ENCODE assay signal across 16 cellular contexts in the genomic region with DNA sequence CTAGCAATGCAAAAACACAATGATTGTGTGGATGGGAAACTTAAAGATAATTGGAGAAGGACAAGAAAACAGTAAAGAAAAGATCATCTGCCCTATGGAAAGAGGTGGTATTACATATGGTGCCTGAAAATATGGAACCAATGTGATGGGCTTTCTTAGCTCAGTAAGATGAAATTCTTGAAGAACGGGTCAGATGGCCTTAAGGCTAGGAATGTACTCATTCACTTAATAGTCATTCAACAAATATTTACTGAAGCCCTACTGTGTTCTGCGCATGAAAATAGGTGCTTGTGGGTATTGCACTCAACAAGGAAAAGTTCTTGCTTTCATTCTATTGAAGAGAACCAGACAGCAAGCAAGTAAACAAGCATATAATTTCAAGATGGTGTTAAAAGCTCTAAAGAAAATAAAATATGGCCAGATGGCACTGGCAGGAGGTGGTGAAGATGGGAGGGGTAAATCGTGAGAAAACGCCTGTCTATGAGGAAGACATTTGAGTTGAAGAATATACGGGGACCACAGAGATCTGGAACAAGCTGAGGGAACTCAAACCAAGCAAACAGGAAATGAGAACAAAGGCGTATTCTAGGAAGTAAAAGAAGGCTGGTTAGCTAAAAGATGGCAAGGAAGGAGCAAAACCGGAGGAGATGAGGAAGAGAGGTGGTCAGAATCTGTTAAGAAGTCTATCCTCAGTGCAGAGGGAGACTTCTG.
DNase-seq lines count a peak whose midpoint lies in the region; ATAC-seq and TF ChIP-seq lines count a peak whose summit lies in the region.
"Had no signal": no experiment of that assay in that cellular context is flagged by ENCODE, and none has a peak within 500 bp of the region (broad histone marks: within the 10 kb centered on the region; RNA-seq: fewer than 3 reads in every experiment).

No MANE protein-coding gene starts in this region.

- H4K20me1 ChIP-seq in OCI-LY1 (ENCODE audit: insufficient read depth, low read length) = no peaks in the 10 kb centered on the region

- H3K4me1 Mint-ChIP-seq in activated T-cell treated with anti-CD3 and anti-CD28 coated beads, Interleukin-2, amount 50 U/mL, for 72 hours (ENCODE audit: low read depth) = peaks cover 16% of the 10 kb centered on the region
- peaks cover 32% of the 10 kb centered on the region for H3K4me1 Mint-ChIP-seq in endothelial cell (ENCODE audit: unreplicated experiment)
- peaks cover 26 to 44% of the 10 kb centered on the region in 2 donors for H3K4me1 Mint-ChIP-seq in stimulated activated naive B cell treated with anti-CD40 and anti-IgM and Interleukin-4, amounts not matched to agents 10 μg/mL and 1 μg/mL and 100 μg/mL, for 72 hours

- H3K9me3 Mint-ChIP-seq in activated T-cell treated with anti-CD3 and anti-CD28 coated beads, Interleukin-2, amount 50 U/mL, for 72 hours = no peaks in the 10 kb centered on the region
- H3K9me3 Mint-ChIP-seq in endothelial cell (ENCODE audit: unreplicated experiment) = no peaks in the 10 kb centered on the region
- peaks cover 7 to 10% of the 10 kb centered on the region in 2 donors for H3K9me3 Mint-ChIP-seq in stimulated activated naive B cell treated with anti-CD40 and anti-IgM and Interleukin-4, amounts not matched to agents 10 μg/mL and 1 μg/mL and 100 μg/mL, for 72 hours

- H3K9me2 ChIP-seq in OCI-LY1 (ENCODE audit: low read depth, low read length) = no peaks in the 10 kb centered on the region

- H3K27me3 ChIP-seq in OCI-LY1 (ENCODE audit: insufficient read depth, low read length) = no peaks in the 10 kb centered on the region
- H3K27me3 ChIP-seq: ovary, tibial nerve had no signal

- peaks cover 13% of the 10 kb centered on the region; the same call in 1 of the 2 replicates for H3K36me3 ChIP-seq in OCI-LY1 (ENCODE audit: insufficient read depth, low read length)
- H3K36me3 ChIP-seq: ovary had no signal

- H3F3A ChIP-seq in OCI-LY1 (ENCODE audit: insufficient read depth, low read length) = no peaks in the 10 kb centered on the region

- H3K9me3 ChIP-seq in OCI-LY1 (ENCODE audit: low read length) = no peaks in the 10 kb centered on the region
- H3K9me3 ChIP-seq: ovary had no signal

- peak overlapping the region; percentile 2 for H3K27ac Mint-ChIP-seq in activated T-cell treated with anti-CD3 and anti-CD28 coated beads, Interleukin-2, amount 50 U/mL, for 72 hours
- H3K27ac Mint-ChIP-seq in endothelial cell (ENCODE audit: unreplicated experiment) = peak overlapping the region; percentile 74
- H3K27ac Mint-ChIP-seq in stimulated activated naive B cell treated with anti-CD40 and anti-IgM and Interleukin-4, amounts not matched to agents 10 μg/mL and 1 μg/mL and 100 μg/mL, for 72 hours = peak overlapping the region; percentile 0

- DNase-seq in activated T-cell treated with anti-CD3 and anti-CD28 coated beads, Interleukin-2, amount 50 U/mL, for 72 hours = no peak
- no peak for DNase-seq in activated T-cell treated with anti-CD3 and anti-CD28 coated beads for 4 hours
- DNase-seq in endothelial cell (ENCODE audit: low spot score) = no peak
- no peak for DNase-seq in stimulated activated naive B cell treated with anti-CD40 and anti-IgM and Interleukin-4, amounts not matched to agents 10 μg/mL and 1 μg/mL and 100 μg/mL, for 72 hours
- DNase-seq in NCI-H82 (lab: John Stamatoyannopoulos, UW) = no peak
- no peak for DNase-seq in LoVo (ENCODE audit: low spot score)
- no peak for DNase-seq in posterior vena cava (ENCODE audit: low spot score)
- DNase-seq: activated CD8-positive, alpha-beta memory T cell treated with anti-CD3 and anti-CD28 coated beads, Interleukin-2, amount 50 U/mL, for 4 hours; aorta; foreskin melanocyte; midbrain; NCI-H1105 treated with DMSO at 0.1 percent for 48 hours; ovary had no signal

- peak overlapping the region; percentile 16; the same call in 1 of the 2 replicates for H3K9ac ChIP-seq in OCI-LY1 (ENCODE audit: low read length)

- H3K36me3 Mint-ChIP-seq in activated T-cell treated with anti-CD3 and anti-CD28 coated beads, Interleukin-2, amount 50 U/mL, for 72 hours (ENCODE audit: insufficient read depth in 2 of 2) = peaks cover 3 to 19% of the 10 kb centered on the region in 2 donors
- H3K36me3 Mint-ChIP-seq in endothelial cell (ENCODE audit: low read depth, unreplicated experiment) = no peaks in the 10 kb centered on the region
- peaks cover 2 to 14% of the 10 kb centered on the region in 2 donors for H3K36me3 Mint-ChIP-seq in stimulated activated naive B cell treated with anti-CD40 and anti-IgM and Interleukin-4, amounts not matched to agents 10 μg/mL and 1 μg/mL and 100 μg/mL, for 72 hours

- no peak for ATAC-seq in activated T-cell treated with anti-CD3 and anti-CD28 coated beads, Interleukin-2, amount 50 U/mL, for 72 hours (replicated peaks in 1 of 2)
- peak; percentile 22 to 31 for ATAC-seq in stimulated activated naive B cell treated with anti-CD40 and anti-IgM and Interleukin-4, amounts not matched to agents 10 μg/mL and 1 μg/mL and 100 μg/mL, for 72 hours (replicated peaks)
- ATAC-seq: Right ventricle myocardium inferior had no signal

- TF ChIP-seq CTCF in OCI-LY1 (IDR thresholded peaks at IDR 0.05; ENCODE audit: low read length) (no peak), endothelial cell (IDR thresholded peaks at IDR 0.05; ENCODE audit: unreplicated experiment) (peak; percentile 16)

- intact Hi-C loops in posterior vena cava (cut with DNase I) = loop anchor here in 1 of 2 donors (5.0 to 10.0 kb wide), 2 partner anchors 108 to 585 kb away; no protein-coding TSS in a partner anchor

- H2AFZ ChIP-seq in OCI-LY1 (ENCODE audit: low read length) = peak overlapping the region; percentile 60; the same call in 1 of the 2 replicates

- H3K27ac ChIP-seq in OCI-LY1 (ENCODE audit: low read depth, low read length, poor library complexity, severe bottlenecking) = peak overlapping the region; percentile 46
- H3K27ac ChIP-seq: ovary had no signal

- no peaks in the 10 kb centered on the region for H3K79me2 ChIP-seq in OCI-LY1 (ENCODE audit: insufficient read depth, low read length)

- no peaks in the 10 kb centered on the region for H3K27me3 Mint-ChIP-seq in activated T-cell treated with anti-CD3 and anti-CD28 coated beads, Interleukin-2, amount 50 U/mL, for 72 hours (ENCODE audit: low read depth)
- H3K27me3 Mint-ChIP-seq in endothelial cell (ENCODE audit: unreplicated experiment) = no peaks in the 10 kb centered on the region
- H3K27me3 Mint-ChIP-seq in stimulated activated naive B cell treated with anti-CD40 and anti-IgM and Interleukin-4, amounts not matched to agents 10 μg/mL and 1 μg/mL and 100 μg/mL, for 72 hours = no peaks in the 10 kb centered on the region

- no peak overlapping the region for H3K4me3 ChIP-seq in OCI-LY1 (ENCODE audit: low read depth, low read length, poor library complexity, severe bottlenecking)
- H3K4me3 ChIP-seq: ovary, tibial nerve had no signal

- H3K4me2 ChIP-seq in OCI-LY1 (ENCODE audit: low read length) = peak overlapping the region; percentile 6; the same call in 1 of the 2 replicates

- H3K4me1 ChIP-seq in OCI-LY1 (ENCODE audit: insufficient read depth, low read length, severe bottlenecking) = peaks cover 54% of the 10 kb centered on the region
- H3K4me1 ChIP-seq: tibial nerve had no signal

- peak overlapping the region in 1 of 2 donors; percentile 2 for H3K4me3 Mint-ChIP-seq in activated T-cell treated with anti-CD3 and anti-CD28 coated beads, Interleukin-2, amount 50 U/mL, for 72 hours
- H3K4me3 Mint-ChIP-seq in endothelial cell (ENCODE audit: unreplicated experiment) = no peak overlapping the region
- H3K4me3 Mint-ChIP-seq in stimulated activated naive B cell treated with anti-CD40 and anti-IgM and Interleukin-4, amounts not matched to agents 10 μg/mL and 1 μg/mL and 100 μg/mL, for 72 hours = peak overlapping the region in 1 of 2 donors; percentile 17

Comparison
In these comparisons a context has a peak if more than half of its experiments do, and no peak if none do; other contexts are left out.
1. ATAC-seq: peak in stimulated activated naive B cell treated with anti-CD40 and anti-IgM and Interleukin-4, amounts not matched to agents 10 μg/mL and 1 μg/mL and 100 μg/mL, for 72 hours (2 of 2); none in activated T-cell treated with anti-CD3 and anti-CD28 coated beads, Interleukin-2, amount 50 U/mL, for 72 hours (0 of 2).
2. H3K27ac Mint-ChIP-seq: peak in every context shown above with its lines; median percentile 74 in endothelial cell; 2 in activated T-cell treated with anti-CD3 and anti-CD28 coated beads, Interleukin-2, amount 50 U/mL, for 72 hours; 0 in stimulated activated naive B cell treated with anti-CD40 and anti-IgM and Interleukin-4, amounts not matched to agents 10 μg/mL and 1 μg/mL and 100 μg/mL, for 72 hours.